In the genomic region with DNA sequence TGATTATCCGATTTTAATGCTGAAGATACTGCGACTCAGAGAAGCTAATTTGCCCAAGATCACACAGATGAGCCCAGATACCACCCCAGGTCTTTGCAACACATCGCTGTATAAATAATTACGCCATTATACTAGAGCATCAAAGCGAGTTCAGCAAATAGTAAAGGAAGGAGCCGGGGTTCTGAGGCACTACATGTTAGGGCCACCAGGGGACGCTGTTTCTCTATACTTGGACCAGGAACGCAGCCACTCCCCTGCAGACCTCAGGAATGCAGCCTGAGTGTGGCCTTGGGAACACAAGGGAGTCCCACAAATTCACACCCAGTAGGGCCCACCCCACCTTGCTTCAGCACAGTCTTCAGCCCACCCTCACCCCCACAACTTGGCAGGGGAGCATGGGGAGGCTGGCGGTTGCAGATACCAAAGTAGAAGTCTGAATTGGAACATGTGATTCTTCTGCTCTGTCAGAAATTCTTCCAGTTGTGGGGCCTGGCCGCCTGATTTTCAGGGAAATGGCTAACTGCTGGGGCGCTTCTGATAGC, we compare ENCODE assay signal across 8 cellular contexts. TPM values are rescaled to one million over a fixed set of nuclear protein-coding genes. Genes with fewer than 3 reads are reported as not detected.
DNase-seq lines count a peak whose midpoint lies in the region; ATAC-seq lines count a peak whose summit lies in the region.

No MANE protein-coding gene starts in this region.

- H3K27ac Mint-ChIP-seq in activated CD4-positive, alpha-beta memory T cell treated with anti-CD3 and anti-CD28 coated beads for 36 hours = no peak overlapping the region
- H3K27ac Mint-ChIP-seq in memory B cell = no peak overlapping the region

- DNase-seq in GDM1 (lab: John Stamatoyannopoulos, UW) (peak; percentile 41), NCI-H526 treated with DMSO at 0.1 percent for 48 hours (lab: John Stamatoyannopoulos, UW) (peak; percentile 74), memory B cell (ENCODE audit: low spot score in 2 of 2) (peak; percentile 57 to 59)
- peak; percentile 84 for DNase-seq in activated CD4-positive, alpha-beta memory T cell treated with anti-CD3 and anti-CD28 coated beads for 36 hours
- peak; percentile 58 for DNase-seq in effector CD4-positive, alpha-beta T cell
- peak; percentile 53 for DNase-seq in stimulated activated CD8-positive, alpha-beta memory T cell treated with anti-CD3 and anti-CD28 coated beads, Interleukin-12 subunit alpha, Interleukin-12 subunit beta, amount 100 ng/mL, for 1 hour (ENCODE audit: low read depth)

- peak; percentile 60 for ATAC-seq in HG03097 (IDR thresholded peaks at IDR 0.05; ENCODE audit: low FRiP score, unreplicated experiment)
- peak; percentile 56 for ATAC-seq in memory B cell (ENCODE audit: low read depth)
- ATAC-seq in GM19452 (IDR thresholded peaks at IDR 0.05; ENCODE audit: unreplicated experiment) = no peak

- H3K4me1 Mint-ChIP-seq in activated CD4-positive, alpha-beta memory T cell treated with anti-CD3 and anti-CD28 coated beads for 36 hours (ENCODE audit: low read depth) = peaks cover 2% of the 10 kb centered on the region
- peaks cover 6% of the 10 kb centered on the region for H3K4me1 Mint-ChIP-seq in memory B cell

- POLR2A ChIA-PET in activated CD4-positive, alpha-beta memory T cell treated with anti-CD3 and anti-CD28 coated beads for 36 hours (lab: Charles Lee) = interaction anchor here (1.2 kb wide), 1 partner anchor 177 kb away, joined by 4 read pairs; a partner anchor contains a TSS

- no peaks in the 10 kb centered on the region for H3K36me3 Mint-ChIP-seq in activated CD4-positive, alpha-beta memory T cell treated with anti-CD3 and anti-CD28 coated beads for 36 hours
- no peaks in the 10 kb centered on the region for H3K36me3 Mint-ChIP-seq in memory B cell

- H3K27me3 Mint-ChIP-seq in activated CD4-positive, alpha-beta memory T cell treated with anti-CD3 and anti-CD28 coated beads for 36 hours = peaks cover 36% of the 10 kb centered on the region
- peaks cover 15% of the 10 kb centered on the region for H3K27me3 Mint-ChIP-seq in memory B cell

- CTCF ChIA-PET in activated CD4-positive, alpha-beta memory T cell treated with anti-CD3 and anti-CD28 coated beads for 36 hours (lab: Charles Lee) = interaction anchor here (0.7 to 11.6 kb wide), 24 partner anchors 8 to 185 kb away, joined by 3 to 176 read pairs (median 4); a partner anchor contains a TSS

- no peak overlapping the region for H3K4me3 Mint-ChIP-seq in activated CD4-positive, alpha-beta memory T cell treated with anti-CD3 and anti-CD28 coated beads for 36 hours
- peak overlapping the region; percentile 58 for H3K4me3 Mint-ChIP-seq in memory B cell

- intact Hi-C loops in activated CD4-positive, alpha-beta memory T cell treated with anti-CD3 and anti-CD28 coated beads for 36 hours (cut with micrococcal nuclease) = loop anchor here (1.0 kb wide), 3 partner anchors 70 to 166 kb away; no protein-coding TSS in a partner anchor

- H3K9me3 Mint-ChIP-seq in activated CD4-positive, alpha-beta memory T cell treated with anti-CD3 and anti-CD28 coated beads for 36 hours = no peaks in the 10 kb centered on the region
- no peaks in the 10 kb centered on the region for H3K9me3 Mint-ChIP-seq in memory B cell

RNA-seq across cellular contexts. Expression of a gene that starts 57.8 kb away (rescaled TPM):
- 10 to 100 TPM; 16.7 to 17.6 TPM for total RNA-seq in activated CD4-positive, alpha-beta memory T cell treated with anti-CD3 and anti-CD28 coated beads for 36 hours
